Comparison of ENCODE assay signal across 14 cellular contexts in genomic region chr20:2687514-2687913, GRCh38. TPM values are rescaled to one million over a fixed set of nuclear protein-coding genes. Genes with fewer than 3 reads are reported as not detected.
DNase-seq lines count a peak whose midpoint lies in the region; ATAC-seq and TF ChIP-seq lines count a peak whose summit lies in the region.
"Had no signal": no experiment of that assay in that cellular context is flagged by ENCODE, and none has a peak within 500 bp of the region (broad histone marks: within the 10 kb centered on the region; RNA-seq: fewer than 3 reads in every experiment).

No MANE protein-coding gene starts in this region.

- no peak for TF ChIP-seq EP300 in sigmoid colon (IDR thresholded peaks at IDR 0.05)

- DNase-seq in activated CD8-positive, alpha-beta memory T cell treated with anti-CD3 and anti-CD28 coated beads, Interleukin-2, amount 10 ng/mL, durations not matched to agents 7 days and 5 days = no peak
- DNase-seq in activated CD8-positive, alpha-beta memory T cell treated with anti-CD3 and anti-CD28 coated beads, Interleukin-2, amount 50 U/mL, for 48 hours = no peak
- no peak for DNase-seq in Jurkat, Clone E6-1 (ENCODE audit: low read depth, low spot score)
- DNase-seq in sigmoid colon = peak; percentile 29
- no peak for DNase-seq in NCI-H82 (lab: John Stamatoyannopoulos, UW)
- DNase-seq: activated B cell treated with CpG ODN at 0.5 μM for 24 hours, DMS79, NCI-H446 treated with DMSO at 0.1 percent for 48 hours had no signal

- H3K27ac Mint-ChIP-seq in activated CD8-positive, alpha-beta memory T cell treated with anti-CD3 and anti-CD28 coated beads, Interleukin-2, amount 10 ng/mL, durations not matched to agents 7 days and 5 days = peak overlapping the region; percentile 35
- H3K27ac Mint-ChIP-seq in brain = peak overlapping the region in 1 of 5 experiments; percentile 56
- H3K27ac Mint-ChIP-seq: activated B cell treated with CpG ODN at 0.5 μM for 24 hours; CD8-positive, alpha-beta T cell; stimulated activated memory B cell treated with anti-CD40 and anti-IgM and Interleukin-4, amounts not matched to agents 10 μg/mL and 1 μg/mL and 100 μg/mL, for 72 hours had no signal

- no peaks in the 10 kb centered on the region for H3K9me3 Mint-ChIP-seq in activated CD8-positive, alpha-beta memory T cell treated with anti-CD3 and anti-CD28 coated beads, Interleukin-2, amount 10 ng/mL, durations not matched to agents 7 days and 5 days (ENCODE audit: low read depth)
- peaks cover 0 to 6% (median 0%) of the 10 kb centered on the region in 5 experiments for H3K9me3 Mint-ChIP-seq in brain
- H3K9me3 Mint-ChIP-seq: activated B cell treated with CpG ODN at 0.5 μM for 24 hours; CD8-positive, alpha-beta T cell; stimulated activated memory B cell treated with anti-CD40 and anti-IgM and Interleukin-4, amounts not matched to agents 10 μg/mL and 1 μg/mL and 100 μg/mL, for 72 hours; T-cell had no signal

- TF ChIP-seq POLR2A in sigmoid colon (IDR thresholded peaks at IDR 0.05) = no peak

- no peaks in the 10 kb centered on the region for H3K9me3 ChIP-seq in sigmoid colon

- intact Hi-C loops in sigmoid colon (cut with DNase I) = no loop called here

- H3K27me3 Mint-ChIP-seq in activated CD8-positive, alpha-beta memory T cell treated with anti-CD3 and anti-CD28 coated beads, Interleukin-2, amount 10 ng/mL, durations not matched to agents 7 days and 5 days = peaks cover 43% of the 10 kb centered on the region
- peaks cover 47% of the 10 kb centered on the region for H3K27me3 Mint-ChIP-seq in brain

- H3K36me3 Mint-ChIP-seq in activated CD8-positive, alpha-beta memory T cell treated with anti-CD3 and anti-CD28 coated beads, Interleukin-2, amount 10 ng/mL, durations not matched to agents 7 days and 5 days = peaks cover 2% of the 10 kb centered on the region
- no peaks in the 10 kb centered on the region for H3K36me3 Mint-ChIP-seq in brain
- H3K36me3 Mint-ChIP-seq: stimulated activated memory B cell treated with anti-CD40 and anti-IgM and Interleukin-4, amounts not matched to agents 10 μg/mL and 1 μg/mL and 100 μg/mL, for 72 hours; T-cell had no signal

- no peak for ATAC-seq in activated CD8-positive, alpha-beta memory T cell treated with anti-CD3 and anti-CD28 coated beads, Interleukin-2, amount 10 ng/mL, durations not matched to agents 7 days and 5 days
- ATAC-seq in HG03097 (IDR thresholded peaks at IDR 0.05; ENCODE audit: low FRiP score, unreplicated experiment) (no peak), GM19328 (IDR thresholded peaks at IDR 0.05; ENCODE audit: unreplicated experiment) (no peak)
- ATAC-seq: stimulated activated memory B cell treated with anti-CD40 and anti-IgM and Interleukin-4, amounts not matched to agents 10 μg/mL and 1 μg/mL and 100 μg/mL, for 72 hours had no signal

- no peaks in the 10 kb centered on the region for H3K36me3 ChIP-seq in sigmoid colon

- peaks cover 0 to 10% (median 6%) of the 10 kb centered on the region in 4 donors for H3K4me1 ChIP-seq in sigmoid colon

- WGBS in sigmoid colon, 2 donors = 32 to 43% methylated on average over 6 of the region's 6 CpGs

- H3K27ac ChIP-seq in sigmoid colon = no peak overlapping the region

- CTCF ChIA-PET in activated CD8-positive, alpha-beta memory T cell treated with anti-CD3 and anti-CD28 coated beads, Interleukin-2, amount 10 ng/mL, durations not matched to agents 7 days and 5 days (lab: Charles Lee) = interaction anchor here (0.7 to 6.3 kb wide), 18 partner anchors 12 to 366 kb away, joined by 3 to 101 read pairs (median 8); partner anchors contain the start of genes IDH3B, PCED1A and VPS16

- H3K4me3 Mint-ChIP-seq in activated CD8-positive, alpha-beta memory T cell treated with anti-CD3 and anti-CD28 coated beads, Interleukin-2, amount 10 ng/mL, durations not matched to agents 7 days and 5 days = peak overlapping the region; percentile 40
- peak overlapping the region in 4 of 5 experiments; percentile 20 to 63 (median 56) for H3K4me3 Mint-ChIP-seq in brain
- H3K4me3 Mint-ChIP-seq: activated B cell treated with CpG ODN at 0.5 μM for 24 hours; stimulated activated memory B cell treated with anti-CD40 and anti-IgM and Interleukin-4, amounts not matched to agents 10 μg/mL and 1 μg/mL and 100 μg/mL, for 72 hours had no signal

- H3K27me3 ChIP-seq in sigmoid colon = no peaks in the 10 kb centered on the region

- TF ChIP-seq CTCF in brain (conservative IDR thresholded peaks at IDR 0.05) (no peak), sigmoid colon (IDR thresholded peaks at IDR 0.05) (no peak)

- peaks cover 32% of the 10 kb centered on the region for H3K4me1 Mint-ChIP-seq in activated CD8-positive, alpha-beta memory T cell treated with anti-CD3 and anti-CD28 coated beads, Interleukin-2, amount 10 ng/mL, durations not matched to agents 7 days and 5 days
- peaks cover 29% of the 10 kb centered on the region for H3K4me1 Mint-ChIP-seq in brain

- peak overlapping the region; percentile 11; the same call in 1 of the 2 replicates for H3K4me3 ChIP-seq in Jurkat, Clone E6-1 (ENCODE audit: low read length)
- H3K4me3 ChIP-seq in sigmoid colon = no peak overlapping the region

RNA-seq across cellular contexts. Expression of gene EBF4, which starts 5.1 kb away (rescaled TPM):
- 1 to 10 TPM; 1.3 to 3.1 TPM for total RNA-seq in activated CD8-positive, alpha-beta memory T cell treated with anti-CD3 and anti-CD28 coated beads, Interleukin-2, amount 10 ng/mL, durations not matched to agents 7 days and 5 days
- 2.7 TPM for polyA plus RNA-seq in Jurkat, Clone E6-1 (2012; ENCODE audit: insufficient read depth, insufficient read length)
- polyA plus RNA-seq in brain (ENCODE audit: insufficient read depth, low read depth, low replicate concordance) (20.4 TPM), sigmoid colon (1 to 10 TPM; 1.2 to 4.6 (median 1.2) TPM)
- total RNA-seq in sigmoid colon = 10 to 100 TPM; 14.8 to 37.5 (median 30.8) TPM

RNA-seq across cellular contexts. Expression of gene IDH3B, which starts 23.5 kb away (rescaled TPM):
- 10 to 100 TPM; 91.4 to 96.0 TPM for total RNA-seq in activated CD8-positive, alpha-beta memory T cell treated with anti-CD3 and anti-CD28 coated beads, Interleukin-2, amount 10 ng/mL, durations not matched to agents 7 days and 5 days
- polyA plus RNA-seq in Jurkat, Clone E6-1 (2012; ENCODE audit: insufficient read depth, insufficient read length) = 191 TPM
- polyA plus RNA-seq in brain (ENCODE audit: insufficient read depth, low read depth, low replicate concordance) = 82.1 TPM
- total RNA-seq in sigmoid colon = 100 to 1,000 TPM; 105 to 131 (median 122) TPM
- polyA plus RNA-seq in sigmoid colon = 100 to 1,000 TPM; 103 to 121 (median 112) TPM

RNA-seq across cellular contexts. Expression of gene NOP56, which starts 35.1 kb away (rescaled TPM):
- total RNA-seq in activated CD8-positive, alpha-beta memory T cell treated with anti-CD3 and anti-CD28 coated beads, Interleukin-2, amount 10 ng/mL, durations not matched to agents 7 days and 5 days = 100 to 1,000 TPM; 469 to 508 TPM
- 749 TPM for polyA plus RNA-seq in Jurkat, Clone E6-1 (2012; ENCODE audit: insufficient read depth, insufficient read length)
- 95.9 TPM for polyA plus RNA-seq in brain (ENCODE audit: insufficient read depth, low read depth, low replicate concordance)
- 10 to 100 TPM; 53.2 to 69.8 (median 65.2) TPM for total RNA-seq in sigmoid colon
- 100 to 1,000 TPM in 1 of 3 donors, 10 to 100 TPM in 2; 33.6 to 152 (median 47.6) TPM for polyA plus RNA-seq in sigmoid colon

Comparison
In these comparisons a context has a peak if more than half of its experiments do, and no peak if none do; other contexts are left out.
1. RNA of gene NOP56, which starts 35.1 kb away (total RNA-seq): 469 to 508 TPM in activated CD8-positive, alpha-beta memory T cell treated with anti-CD3 and anti-CD28 coated beads, Interleukin-2, amount 10 ng/mL, durations not matched to agents 7 days and 5 days; 53.2 to 69.8 TPM in sigmoid colon; every median in the first group is over 4 times any median in the second.